In genomic region chr20:32763202-32763999, GRCh38 we compare ENCODE assay signal across 1 cellular context.
TF ChIP-seq lines count a peak whose summit lies in the region.

No MANE protein-coding gene starts in this region.

TF ChIP-seq in IMR-90, 13 proteins besides CTCF, POLR2A, EP300 and RAD21 (continued from another document):
- no peak for TF ChIP-seq ELK1 (IDR thresholded peaks at IDR 0.05; ENCODE audit: borderline replicate concordance, low read depth, low read length)
- no peak for TF ChIP-seq SMC3 (IDR thresholded peaks at IDR 0.05; ENCODE audit: low read depth, low read length)
- no peak for TF ChIP-seq MAZ (IDR thresholded peaks at IDR 0.05; ENCODE audit: borderline replicate concordance, low read depth, low read length)
- TF ChIP-seq RFX5 (IDR thresholded peaks at IDR 0.05; ENCODE audit: low read depth, low read length), result no peak
TF ChIP-seq in IMR-90: peak in this region for 0.
